Comparison of ENCODE assay signal across 41 cellular contexts in genomic region chr2:230998882-230999281, GRCh38. TPM values are rescaled to one million over a fixed set of nuclear protein-coding genes. Genes with fewer than 3 reads are reported as not detected.
"Had no signal": no experiment of that assay in that cellular context is flagged by ENCODE, and none has a peak within 500 bp of the region (broad histone marks: within the 10 kb centered on the region; RNA-seq: fewer than 3 reads in every experiment).

No MANE protein-coding gene starts in this region.

- H3K27me3 ChIP-seq: ascending aorta, colonic mucosa had no signal

- ATAC-seq: activated CD4-positive, CD25-positive, alpha-beta regulatory T cell treated with anti-CD3 and anti-CD28 coated beads, Interleukin-2, amount 50 U/mL, for 24 hours; activated CD8-positive, alpha-beta T cell treated with anti-CD3 and anti-CD28 coated beads for 36 hours; activated naive CD8-positive, alpha-beta T cell treated with anti-CD3 and anti-CD28 coated beads, Interleukin-2, amount 50 U/mL, for 24 hours; foreskin keratinocyte; gastrocnemius medialis; T-cell had no signal

- H3K4me3 ChIP-seq: adrenal gland, ascending aorta, breast epithelium, cardiac muscle cell, colonic mucosa, esophagus squamous epithelium, gastrocnemius medialis had no signal

- FAIRE-seq: endometrium, endothelial cell of umbilical vein had no signal

- H3K36me3 Mint-ChIP-seq: activated naive CD4-positive, alpha-beta T cell treated with anti-CD3 and anti-CD28 coated beads, Interleukin-2, amount 50 U/mL, for 24 hours; activated naive CD8-positive, alpha-beta T cell treated with anti-CD3 and anti-CD28 coated beads for 36 hours; brain; T-cell had no signal

- H3K27ac Mint-ChIP-seq: activated B cell treated with CpG ODN at 0.5 μM for 24 hours; activated CD8-positive, alpha-beta T cell treated with anti-CD3 and anti-CD28 coated beads for 36 hours; activated naive CD4-positive, alpha-beta T cell treated with anti-CD3 and anti-CD28 coated beads for 36 hours; activated naive CD4-positive, alpha-beta T cell treated with anti-CD3 and anti-CD28 coated beads, Interleukin-2, amount 50 U/mL, for 24 hours; activated naive CD8-positive, alpha-beta T cell treated with anti-CD3 and anti-CD28 coated beads for 36 hours; activated naive CD8-positive, alpha-beta T cell treated with anti-CD3 and anti-CD28 coated beads, Interleukin-2, amount 50 U/mL, for 24 hours; activated T-helper 1 cell treated with anti-CD3 and anti-CD28 coated beads, Interleukin-12 subunit alpha, Interleukin-12 subunit beta, Interleukin-2, Interleukin-4 antibody, amounts not matched to agents 30 ng/mL and 10 ng/mL and 1 ng/mL, durations not matched to agents 14 hours and 24 hours and 36 hours; activated T-helper 2 cell treated with anti-CD3 and anti-CD28 coated beads, Interferon-gamma antibody, Interleukin-2, Interleukin-4, amounts not matched to agents 10 μg/mL and 5 μg/mL and 100 μg/mL, durations not matched to agents 14 hours and 24 hours and 36 hours; brain; T-cell; T-helper 1 cell treated with Interleukin-12 subunit alpha and Interleukin-12 subunit beta and Interleukin-4 antibody, amounts not matched to agents 30 μg/mL and 1 μg/mL, for 36 hours had no signal

- H3K9me3 Mint-ChIP-seq: activated CD8-positive, alpha-beta T cell treated with anti-CD3 and anti-CD28 coated beads for 36 hours; activated naive CD4-positive, alpha-beta T cell treated with anti-CD3 and anti-CD28 coated beads, Interleukin-2, amount 50 U/mL, for 24 hours; activated T-helper 1 cell treated with anti-CD3 and anti-CD28 coated beads, Interleukin-12 subunit alpha, Interleukin-12 subunit beta, Interleukin-2, Interleukin-4 antibody, amounts not matched to agents 30 ng/mL and 10 ng/mL and 1 ng/mL, durations not matched to agents 14 hours and 24 hours and 36 hours; activated T-helper 2 cell treated with anti-CD3 and anti-CD28 coated beads, Interferon-gamma antibody, Interleukin-2, Interleukin-4, amounts not matched to agents 10 μg/mL and 5 μg/mL and 100 μg/mL, durations not matched to agents 14 hours and 24 hours and 36 hours; T-helper 1 cell treated with Interleukin-12 subunit alpha and Interleukin-12 subunit beta and Interleukin-4 antibody, amounts not matched to agents 30 μg/mL and 1 μg/mL, for 36 hours had no signal

- H3K27ac ChIP-seq: adrenal gland, ascending aorta, breast epithelium, cardiac muscle cell, colonic mucosa, epithelial cell of prostate, esophagus squamous epithelium, foreskin keratinocyte, gastrocnemius medialis, WERI-Rb-1 had no signal

- H3K9me3 ChIP-seq: adrenal gland, ascending aorta, breast epithelium, colonic mucosa, esophagus squamous epithelium, gastrocnemius medialis had no signal

- H3K36me3 ChIP-seq: adrenal gland, ascending aorta, breast epithelium, cardiac muscle cell, colonic mucosa, esophagus squamous epithelium, gastrocnemius medialis, WERI-Rb-1 had no signal

- H3K4me1 ChIP-seq: adrenal gland, ascending aorta, breast epithelium, colonic mucosa, foreskin keratinocyte, gastrocnemius medialis had no signal

- H3K4me3 Mint-ChIP-seq: activated B cell treated with CpG ODN at 0.5 μM for 24 hours; activated CD8-positive, alpha-beta T cell treated with anti-CD3 and anti-CD28 coated beads for 36 hours; activated naive CD4-positive, alpha-beta T cell treated with anti-CD3 and anti-CD28 coated beads for 36 hours; activated naive CD4-positive, alpha-beta T cell treated with anti-CD3 and anti-CD28 coated beads, Interleukin-2, amount 50 U/mL, for 24 hours; activated naive CD8-positive, alpha-beta T cell treated with anti-CD3 and anti-CD28 coated beads for 36 hours; activated naive CD8-positive, alpha-beta T cell treated with anti-CD3 and anti-CD28 coated beads, Interleukin-2, amount 50 U/mL, for 24 hours; activated T-helper 1 cell treated with anti-CD3 and anti-CD28 coated beads, Interleukin-12 subunit alpha, Interleukin-12 subunit beta, Interleukin-2, Interleukin-4 antibody, amounts not matched to agents 30 ng/mL and 10 ng/mL and 1 ng/mL, durations not matched to agents 14 hours and 24 hours and 36 hours; brain; T-cell; T-helper 1 cell treated with Interleukin-12 subunit alpha and Interleukin-12 subunit beta and Interleukin-4 antibody, amounts not matched to agents 30 μg/mL and 1 μg/mL, for 36 hours had no signal

- DNase-seq: activated B cell treated with CpG ODN at 0.5 μM for 24 hours; activated CD4-positive, alpha-beta T cell treated with anti-CD3 and anti-CD28 coated beads for 48 hours; activated CD4-positive, alpha-beta T cell treated with anti-CD3 and anti-CD28 coated beads, Interleukin-2, amount 50 U/mL, for 1 hour; activated CD4-positive, alpha-beta T cell treated with anti-CD3 and anti-CD28 coated beads, Interleukin-2, amount 50 U/mL, for 48 hours; activated CD8-positive, alpha-beta memory T cell treated with anti-CD3 and anti-CD28 coated beads for 24 hours; activated CD8-positive, alpha-beta memory T cell treated with anti-CD3 and anti-CD28 coated beads, Interleukin-2, amount 50 U/mL, for 4 hours; activated CD8-positive, alpha-beta T cell treated with anti-CD3 and anti-CD28 coated beads for 36 hours; activated effector memory CD4-positive, alpha-beta T cell treated with anti-CD3 and anti-CD28 coated beads, Interleukin-2, amount 50 U/mL, for 16 hours; activated naive CD4-positive, alpha-beta T cell treated with anti-CD3 and anti-CD28 coated beads for 36 hours; activated naive CD8-positive, alpha-beta T cell treated with anti-CD3 and anti-CD28 coated beads for 36 hours; activated naive CD8-positive, alpha-beta T cell treated with anti-CD3 and anti-CD28 coated beads, Interleukin-2, amount 50 U/mL, for 24 hours; activated T-cell treated with anti-CD3 and anti-CD28 coated beads, Interleukin-2, amount 50 U/mL, for 1 hour; activated T-cell treated with anti-CD3 and anti-CD28 coated beads, Interleukin-2, amount 50 U/mL, for 48 hours; adrenal gland; central memory CD4-positive, alpha-beta T cell; cerebellar nuclear complex; colonic mucosa; effector CD8-positive, alpha-beta T cell; esophagus squamous epithelium; foreskin keratinocyte; gastrocnemius medialis; glutamatergic neuron; SW 1271; T-cell; T1000; WERI-Rb-1 had no signal

- H3K4me1 Mint-ChIP-seq: activated B cell treated with CpG ODN at 0.5 μM for 24 hours; activated naive CD4-positive, alpha-beta T cell treated with anti-CD3 and anti-CD28 coated beads, Interleukin-2, amount 50 U/mL, for 24 hours; activated naive CD8-positive, alpha-beta T cell treated with anti-CD3 and anti-CD28 coated beads, Interleukin-2, amount 50 U/mL, for 24 hours; brain; T-cell had no signal

RNA-seq across cellular contexts. Expression of gene SPATA3, which starts 3.0 kb away (rescaled TPM):
- total RNA-seq: activated B cell treated with CpG ODN at 0.5 μM for 24 hours; activated naive CD4-positive, alpha-beta T cell treated with anti-CD3 and anti-CD28 coated beads for 36 hours; activated naive CD8-positive, alpha-beta T cell treated with anti-CD3 and anti-CD28 coated beads for 36 hours; activated T-helper 1 cell treated with anti-CD3 and anti-CD28 coated beads, Interleukin-12 subunit alpha, Interleukin-12 subunit beta, Interleukin-2, Interleukin-4 antibody, amounts not matched to agents 30 ng/mL and 10 ng/mL and 1 ng/mL, durations not matched to agents 14 hours and 24 hours and 36 hours; activated T-helper 2 cell treated with anti-CD3 and anti-CD28 coated beads, Interferon-gamma antibody, Interleukin-2, Interleukin-4, amounts not matched to agents 10 μg/mL and 5 μg/mL and 100 μg/mL, durations not matched to agents 14 hours and 24 hours and 36 hours; adrenal gland; ascending aorta; breast epithelium; cardiac muscle cell; colonic mucosa; dermis microvascular lymphatic vessel endothelial cell; endothelial cell of umbilical vein; esophagus squamous epithelium; foreskin keratinocyte; gastrocnemius medialis; T-cell; T-helper 2 cell treated with Interferon-gamma antibody and Interleukin-4, amounts not matched to agents 100 ng/mL and 5 ng/mL, for 36 hours had no signal
- polyA plus RNA-seq: adrenal gland, cardiac muscle cell, endothelial cell of umbilical vein, esophagus, foreskin keratinocyte had no signal

RNA-seq across cellular contexts. Expression of gene C2orf72, which starts 38.4 kb away (rescaled TPM):
- total RNA-seq: activated B cell treated with CpG ODN at 0.5 μM for 24 hours; activated naive CD4-positive, alpha-beta T cell treated with anti-CD3 and anti-CD28 coated beads for 36 hours; activated T-helper 1 cell treated with anti-CD3 and anti-CD28 coated beads, Interleukin-12 subunit alpha, Interleukin-12 subunit beta, Interleukin-2, Interleukin-4 antibody, amounts not matched to agents 30 ng/mL and 10 ng/mL and 1 ng/mL, durations not matched to agents 14 hours and 24 hours and 36 hours; dermis microvascular lymphatic vessel endothelial cell; foreskin keratinocyte; T-helper 2 cell treated with Interferon-gamma antibody and Interleukin-4, amounts not matched to agents 100 ng/mL and 5 ng/mL, for 36 hours had no signal
- polyA plus RNA-seq: foreskin keratinocyte had no signal
